Comparison of ENCODE assay signal across 25 cellular contexts in genomic region chr7:80393786-80394185, GRCh38.
DNase-seq lines count a peak whose midpoint lies in the region; ATAC-seq and TF ChIP-seq lines count a peak whose summit lies in the region.
"Had no signal": no experiment of that assay in that cellular context is flagged by ENCODE, and none has a peak within 500 bp of the region (broad histone marks: within the 10 kb centered on the region; RNA-seq: fewer than 3 reads in every experiment).

No MANE protein-coding gene starts in this region.

- no peak overlapping the region for H3K4me3 ChIP-seq in dorsolateral prefrontal cortex
- H3K4me3 ChIP-seq: left ventricle myocardium inferior, vagina had no signal

- intact Hi-C loops in dorsolateral prefrontal cortex (cut with DNase I) = loop anchor here (2.0 to 10.0 kb wide), 4 partner anchors 259 to 329 kb away; partner anchors contain the start of gene GNAI1 (in 2 of the 2)
- intact Hi-C loops in activated CD8-positive, alpha-beta T cell treated with anti-CD3 and anti-CD28 coated beads for 36 hours (cut with micrococcal nuclease) = loop anchor here (10.0 kb wide), 2 partner anchors 259 to 299 kb away; partner anchors contain the start of gene GNAI1

- no peaks in the 10 kb centered on the region for H3K9me3 Mint-ChIP-seq in activated CD8-positive, alpha-beta T cell treated with anti-CD3 and anti-CD28 coated beads for 36 hours
- H3K9me3 Mint-ChIP-seq: activated naive CD8-positive, alpha-beta T cell treated with anti-CD3 and anti-CD28 coated beads, Interleukin-2, amount 10 ng/mL, durations not matched to agents 7 days and 5 days; CD4-positive, alpha-beta T cell; naive thymus-derived CD8-positive, alpha-beta T cell; stimulated activated naive CD8-positive, alpha-beta T cell treated with anti-CD3 and anti-CD28 coated beads, Interleukin-15, Interleukin-2, amounts not matched to agents 100 ng/mL and 50 ng/mL, for 24 hours had no signal

- CTCF ChIA-PET in activated CD8-positive, alpha-beta T cell treated with anti-CD3 and anti-CD28 coated beads for 36 hours (lab: Charles Lee) = interaction anchor here (0.9 kb wide), 1 partner anchor 15 kb away, joined by 4 read pairs; no protein-coding TSS in a partner anchor

- POLR2A ChIA-PET in activated CD8-positive, alpha-beta T cell treated with anti-CD3 and anti-CD28 coated beads for 36 hours (lab: Charles Lee) = no interaction called here

- no peak overlapping the region for H3K4me3 Mint-ChIP-seq in activated CD8-positive, alpha-beta T cell treated with anti-CD3 and anti-CD28 coated beads for 36 hours
- H3K4me3 Mint-ChIP-seq: activated CD4-positive, alpha-beta memory T cell treated with anti-CD3 and anti-CD28 coated beads, Interleukin-2, amount 10 ng/mL, durations not matched to agents 7 days and 5 days; activated naive CD8-positive, alpha-beta T cell treated with anti-CD3 and anti-CD28 coated beads, Interleukin-2, amount 10 ng/mL, durations not matched to agents 7 days and 5 days; CD4-positive, alpha-beta T cell; naive thymus-derived CD8-positive, alpha-beta T cell; stimulated activated naive CD8-positive, alpha-beta T cell treated with anti-CD3 and anti-CD28 coated beads, Interleukin-15, Interleukin-2, amounts not matched to agents 100 ng/mL and 50 ng/mL, for 24 hours had no signal

- no peak overlapping the region for H3K27ac Mint-ChIP-seq in activated CD8-positive, alpha-beta T cell treated with anti-CD3 and anti-CD28 coated beads for 36 hours
- H3K27ac Mint-ChIP-seq: activated CD4-positive, alpha-beta memory T cell treated with anti-CD3 and anti-CD28 coated beads, Interleukin-2, amount 10 ng/mL, durations not matched to agents 7 days and 5 days; activated naive CD8-positive, alpha-beta T cell treated with anti-CD3 and anti-CD28 coated beads, Interleukin-2, amount 10 ng/mL, durations not matched to agents 7 days and 5 days; CD4-positive, alpha-beta T cell; naive thymus-derived CD8-positive, alpha-beta T cell; stimulated activated naive CD8-positive, alpha-beta T cell treated with anti-CD3 and anti-CD28 coated beads, Interleukin-15, Interleukin-2, amounts not matched to agents 100 ng/mL and 50 ng/mL, for 24 hours had no signal

- peaks cover 2% of the 10 kb centered on the region for H3K27me3 Mint-ChIP-seq in activated CD8-positive, alpha-beta T cell treated with anti-CD3 and anti-CD28 coated beads for 36 hours
- H3K27me3 Mint-ChIP-seq: activated CD4-positive, alpha-beta memory T cell treated with anti-CD3 and anti-CD28 coated beads, Interleukin-2, amount 10 ng/mL, durations not matched to agents 7 days and 5 days; activated naive CD8-positive, alpha-beta T cell treated with anti-CD3 and anti-CD28 coated beads, Interleukin-2, amount 10 ng/mL, durations not matched to agents 7 days and 5 days; CD4-positive, alpha-beta T cell had no signal

- no peak for ATAC-seq in activated CD8-positive, alpha-beta T cell treated with anti-CD3 and anti-CD28 coated beads for 36 hours
- ATAC-seq: activated CD4-positive, CD25-positive, alpha-beta regulatory T cell treated with anti-CD3 and anti-CD28 coated beads, Interleukin-2, amount 50 U/mL, for 24 hours; naive thymus-derived CD8-positive, alpha-beta T cell had no signal

- H3K27ac ChIP-seq in dorsolateral prefrontal cortex = peak overlapping the region in 48 of 59 donors; percentile 7 to 91 (median 68)
- H3K27ac ChIP-seq: left ventricle myocardium inferior, vagina had no signal

- H3K27me3 ChIP-seq in dorsolateral prefrontal cortex = no peaks in the 10 kb centered on the region
- H3K27me3 ChIP-seq: vagina had no signal

- TF ChIP-seq CTCF in dorsolateral prefrontal cortex (IDR thresholded peaks at IDR 0.05 in 54 of 56, conservative IDR thresholded peaks at IDR 0.05 in 2 of 56; ENCODE audit: low read depth in 1 of 56, partially characterized antibody in 56 of 56) = no peak
- TF ChIP-seq CTCF in activated CD8-positive, alpha-beta T cell treated with anti-CD3 and anti-CD28 coated beads for 36 hours (IDR thresholded peaks at IDR 0.05) = no peak

- no peaks in the 10 kb centered on the region for H3K4me1 Mint-ChIP-seq in activated CD8-positive, alpha-beta T cell treated with anti-CD3 and anti-CD28 coated beads for 36 hours (ENCODE audit: low read depth)
- H3K4me1 Mint-ChIP-seq: activated CD4-positive, alpha-beta memory T cell treated with anti-CD3 and anti-CD28 coated beads, Interleukin-2, amount 10 ng/mL, durations not matched to agents 7 days and 5 days; activated naive CD8-positive, alpha-beta T cell treated with anti-CD3 and anti-CD28 coated beads, Interleukin-2, amount 10 ng/mL, durations not matched to agents 7 days and 5 days; naive thymus-derived CD8-positive, alpha-beta T cell had no signal

- no peaks in the 10 kb centered on the region for H3K36me3 Mint-ChIP-seq in activated CD8-positive, alpha-beta T cell treated with anti-CD3 and anti-CD28 coated beads for 36 hours (ENCODE audit: low read depth)
- H3K36me3 Mint-ChIP-seq: activated naive CD8-positive, alpha-beta T cell treated with anti-CD3 and anti-CD28 coated beads, Interleukin-2, amount 10 ng/mL, durations not matched to agents 7 days and 5 days; naive thymus-derived CD8-positive, alpha-beta T cell had no signal

- DNase-seq in COR-L47 (lab: John Stamatoyannopoulos, UW) = peak; percentile 64
- DNase-seq in NCI-H2029 treated with DMSO at 0.1 percent for 48 hours (lab: John Stamatoyannopoulos, UW) = peak; percentile 49
- DNase-seq in NCI-H69 (lab: John Stamatoyannopoulos, UW) = peak; percentile 79
- no peak for DNase-seq in dorsolateral prefrontal cortex
- DNase-seq in MV-4-11 (lab: John Stamatoyannopoulos, UW) = no peak
- no peak for DNase-seq in T-helper 2 cell
- no peak for DNase-seq in activated CD8-positive, alpha-beta T cell treated with anti-CD3 and anti-CD28 coated beads for 36 hours
- DNase-seq in dedifferentiated amniotic fluid mesenchymal stem cell (ENCODE audit: extremely low spot score) = no peak
- DNase-seq: activated CD4-positive, alpha-beta memory T cell treated with anti-CD3 and anti-CD28 coated beads, Interleukin-2, amount 10 ng/mL, durations not matched to agents 7 days and 5 days; activated effector memory CD4-positive, alpha-beta T cell treated with Interleukin-2 at 50 U/mL for 16 hours; activated naive CD8-positive, alpha-beta T cell treated with anti-CD3 and anti-CD28 coated beads, Interleukin-2, amount 10 ng/mL, durations not matched to agents 7 days and 5 days; activated T-cell treated with anti-CD3 and anti-CD28 coated beads for 4 hours; AML-193; CD4-positive, alpha-beta T cell; Karpas-422; left ventricle myocardium inferior; naive thymus-derived CD8-positive, alpha-beta T cell; NCI-H1930; NCI-H526 treated with DMSO at 0.1 percent for 48 hours; occipital lobe; RPMI8226; T-helper 1 cell had no signal

Comparison
In these comparisons a context has a peak if more than half of its experiments do, and no peak if none do; other contexts are left out.
1. DNase-seq: peak in COR-L47 (single experiment), NCI-H2029 treated with DMSO at 0.1 percent for 48 hours (single experiment) and NCI-H69 (single experiment); none in dorsolateral prefrontal cortex (0 of 10), MV-4-11 (single experiment), T-helper 2 cell (0 of 5), activated CD8-positive, alpha-beta T cell treated with anti-CD3 and anti-CD28 coated beads for 36 hours (single experiment) and dedifferentiated amniotic fluid mesenchymal stem cell (single experiment).